Comparison of ENCODE assay signal across 8 cellular contexts in the genomic region with DNA sequence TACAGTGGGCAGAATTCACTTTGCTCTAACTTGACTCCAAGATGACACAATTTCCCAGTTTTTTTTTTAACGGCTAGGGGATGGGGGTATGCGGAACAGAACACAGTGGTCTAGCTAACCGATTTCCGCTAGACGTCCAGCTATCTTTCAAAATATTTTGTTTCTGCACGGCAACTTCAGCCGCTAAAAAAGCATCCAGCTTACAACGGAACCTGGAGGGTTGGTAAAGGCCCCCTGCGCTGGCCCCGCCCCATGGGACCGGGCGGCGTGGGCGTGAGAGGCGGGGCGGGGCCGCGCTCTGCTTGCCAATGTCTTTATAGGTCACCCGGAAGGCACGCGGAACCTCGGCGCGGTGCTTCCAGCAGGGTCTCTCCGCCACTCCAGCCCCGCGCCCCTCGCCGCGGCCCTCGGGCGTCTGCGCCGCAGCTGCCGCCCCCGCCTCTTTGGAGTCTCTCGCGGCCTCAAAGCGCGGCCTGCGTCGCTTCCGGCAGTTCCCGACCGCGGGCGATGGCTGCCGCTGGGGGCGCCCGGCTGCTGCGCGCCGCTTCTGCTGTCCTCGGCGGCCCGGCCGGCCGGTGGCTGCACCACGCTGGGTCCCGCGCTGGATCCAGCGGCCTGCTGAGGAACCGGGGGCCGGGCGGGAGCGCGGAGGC. TPM values are rescaled to one million over a fixed set of nuclear protein-coding genes. Genes with fewer than 3 reads are reported as not detected.
DNase-seq lines count a peak whose midpoint lies in the region; ATAC-seq, FAIRE-seq and TF ChIP-seq lines count a peak whose summit lies in the region.

A gene with protein sequence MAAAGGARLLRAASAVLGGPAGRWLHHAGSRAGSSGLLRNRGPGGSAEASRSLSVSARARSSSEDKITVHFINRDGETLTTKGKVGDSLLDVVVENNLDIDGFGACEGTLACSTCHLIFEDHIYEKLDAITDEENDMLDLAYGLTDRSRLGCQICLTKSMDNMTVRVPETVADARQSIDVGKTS (plus strand): TSS at position 335 of the 653 bp plus-strand sequence. CDS start 173 bp downstream, at position 508.

- DNase-seq in DMS79 treated with DMSO at 0.1 percent for 48 hours (lab: John Stamatoyannopoulos, UW) (peak; percentile 78), RCC 7860 (ENCODE audit: low spot score) (peak; percentile 52), fibroblast of lung (ENCODE audit: low read depth in 2 of 2) (peak; percentile 76 to 83)
- peak; percentile 82 for DNase-seq in activated T-helper 1 cell treated with anti-CD3 and anti-CD28 coated beads, Interleukin-12 subunit alpha, Interleukin-12 subunit beta, Interleukin-2, Interleukin-4 antibody, amounts not matched to agents 30 ng/mL and 10 ng/mL and 1 ng/mL, durations not matched to agents 14 hours and 24 hours and 36 hours (ENCODE audit: low spot score)
- peak; percentile 71 to 90 (median 79) for DNase-seq in naive thymus-derived CD8-positive, alpha-beta T cell
- peak; percentile 65 to 83 (median 74) for DNase-seq in stimulated activated naive CD4-positive, alpha-beta T cell (lab: John Stamatoyannopoulos, UW)

- no peaks in the 10 kb centered on the region for H3K27me3 ChIP-seq in fibroblast of lung (ENCODE audit: control insufficient read depth, insufficient read depth, low read length)

- peak within 1 kb of the TSS; percentile 90 for H3K27ac ChIP-seq in fibroblast of lung (ENCODE audit: insufficient read depth, low read length)

- intact Hi-C loops in activated T-helper 1 cell treated with anti-CD3 and anti-CD28 coated beads, Interleukin-12 subunit alpha, Interleukin-12 subunit beta, Interleukin-2, Interleukin-4 antibody, amounts not matched to agents 30 ng/mL and 10 ng/mL and 1 ng/mL, durations not matched to agents 14 hours and 24 hours and 36 hours (cut with micrococcal nuclease) = loop anchor here (1.0 to 10.0 kb wide), 9 partner anchors 24 to 948 kb away; a partner anchor contains a TSS

- no peaks in the 10 kb centered on the region for H4K20me1 ChIP-seq in fibroblast of lung (ENCODE audit: control insufficient read depth, extremely low read depth, insufficient read depth, low read length)

- peaks cover 5% of the 10 kb centered on the region for H3K4me1 ChIP-seq in fibroblast of lung (ENCODE audit: control insufficient read depth, extremely low read depth, insufficient read depth, low read length)

- H3K27ac Mint-ChIP-seq in IgD-negative memory B cell = peak within 1 kb of the TSS; percentile 80 to 91 (median 83)
- peak within 1 kb of the TSS; percentile 98 for H3K27ac Mint-ChIP-seq in activated T-helper 1 cell treated with anti-CD3 and anti-CD28 coated beads, Interleukin-12 subunit alpha, Interleukin-12 subunit beta, Interleukin-2, Interleukin-4 antibody, amounts not matched to agents 30 ng/mL and 10 ng/mL and 1 ng/mL, durations not matched to agents 14 hours and 24 hours and 36 hours
- H3K27ac Mint-ChIP-seq in naive thymus-derived CD8-positive, alpha-beta T cell = peak within 1 kb of the TSS; percentile 95 to 99 (median 98)

- no peaks in the 10 kb centered on the region for H3K9me3 Mint-ChIP-seq in IgD-negative memory B cell
- H3K9me3 Mint-ChIP-seq in activated T-helper 1 cell treated with anti-CD3 and anti-CD28 coated beads, Interleukin-12 subunit alpha, Interleukin-12 subunit beta, Interleukin-2, Interleukin-4 antibody, amounts not matched to agents 30 ng/mL and 10 ng/mL and 1 ng/mL, durations not matched to agents 14 hours and 24 hours and 36 hours = no peaks in the 10 kb centered on the region
- no peaks in the 10 kb centered on the region for H3K9me3 Mint-ChIP-seq in naive thymus-derived CD8-positive, alpha-beta T cell

- no peaks in the 10 kb centered on the region for H3K27me3 Mint-ChIP-seq in IgD-negative memory B cell
- no peaks in the 10 kb centered on the region for H3K27me3 Mint-ChIP-seq in activated T-helper 1 cell treated with anti-CD3 and anti-CD28 coated beads, Interleukin-12 subunit alpha, Interleukin-12 subunit beta, Interleukin-2, Interleukin-4 antibody, amounts not matched to agents 30 ng/mL and 10 ng/mL and 1 ng/mL, durations not matched to agents 14 hours and 24 hours and 36 hours (ENCODE audit: insufficient read depth)
- no peaks in the 10 kb centered on the region for H3K27me3 Mint-ChIP-seq in naive thymus-derived CD8-positive, alpha-beta T cell

- no peak for FAIRE-seq in RCC 7860 (lab: Jason Lieb, UNC)

- no peaks in the 10 kb centered on the region for H3K36me3 Mint-ChIP-seq in IgD-negative memory B cell
- H3K36me3 Mint-ChIP-seq in activated T-helper 1 cell treated with anti-CD3 and anti-CD28 coated beads, Interleukin-12 subunit alpha, Interleukin-12 subunit beta, Interleukin-2, Interleukin-4 antibody, amounts not matched to agents 30 ng/mL and 10 ng/mL and 1 ng/mL, durations not matched to agents 14 hours and 24 hours and 36 hours (ENCODE audit: low read depth) = peaks cover 8% of the 10 kb centered on the region
- no peaks in the 10 kb centered on the region for H3K36me3 Mint-ChIP-seq in naive thymus-derived CD8-positive, alpha-beta T cell

- peaks cover 31% of the 10 kb centered on the region for H3K79me2 ChIP-seq in fibroblast of lung (ENCODE audit: control insufficient read depth, insufficient read depth, low read length)

- no peaks in the 10 kb centered on the region for H3K9me3 ChIP-seq in fibroblast of lung (ENCODE audit: control insufficient read depth, insufficient read depth, low read depth, low read length)

- ATAC-seq in GM21528 (IDR thresholded peaks at IDR 0.05; ENCODE audit: low FRiP score, unreplicated experiment) = peak; percentile 92
- ATAC-seq in naive thymus-derived CD8-positive, alpha-beta T cell = peak; percentile 80 to 81

- H3K4me1 Mint-ChIP-seq in IgD-negative memory B cell = peaks cover 23 to 36% (median 23%) of the 10 kb centered on the region in 3 donors
- peaks cover 51% of the 10 kb centered on the region for H3K4me1 Mint-ChIP-seq in activated T-helper 1 cell treated with anti-CD3 and anti-CD28 coated beads, Interleukin-12 subunit alpha, Interleukin-12 subunit beta, Interleukin-2, Interleukin-4 antibody, amounts not matched to agents 30 ng/mL and 10 ng/mL and 1 ng/mL, durations not matched to agents 14 hours and 24 hours and 36 hours (ENCODE audit: low read depth)
- H3K4me1 Mint-ChIP-seq in naive thymus-derived CD8-positive, alpha-beta T cell = peaks cover 19 to 51% (median 48%) of the 10 kb centered on the region in 4 donors

- peak in 1 of 2 donors; percentile 36 for TF ChIP-seq CTCF in fibroblast of lung (conservative IDR thresholded peaks at IDR 0.05 in 1 of 2, IDR thresholded peaks at IDR 0.05 in 1 of 2; ENCODE audit: low read depth in 1 of 2, low read length in 2 of 2)

- H2AFZ ChIP-seq in fibroblast of lung (ENCODE audit: low read length) = peak within 1 kb of the TSS; percentile 79

- POLR2A ChIA-PET in naive thymus-derived CD8-positive, alpha-beta T cell (lab: Charles Lee) = interaction anchor here (0.6 to 0.9 kb wide), 4 partner anchors 10 to 1657 kb away, joined by 3 to 6 read pairs (median 4); a partner anchor contains a TSS

- peak within 1 kb of the TSS; percentile 93 to 97 (median 96) for H3K4me3 Mint-ChIP-seq in IgD-negative memory B cell
- H3K4me3 Mint-ChIP-seq in activated T-helper 1 cell treated with anti-CD3 and anti-CD28 coated beads, Interleukin-12 subunit alpha, Interleukin-12 subunit beta, Interleukin-2, Interleukin-4 antibody, amounts not matched to agents 30 ng/mL and 10 ng/mL and 1 ng/mL, durations not matched to agents 14 hours and 24 hours and 36 hours = peak within 1 kb of the TSS; percentile 99
- H3K4me3 Mint-ChIP-seq in naive thymus-derived CD8-positive, alpha-beta T cell = peak within 1 kb of the TSS; percentile 96 to 99 (median 98)

- no peaks in the 10 kb centered on the region for H3K36me3 ChIP-seq in fibroblast of lung (ENCODE audit: control insufficient read depth, insufficient read depth, low read length)

- H3K4me2 ChIP-seq in fibroblast of lung (ENCODE audit: extremely low read depth, insufficient read depth, low read length) = peak within 1 kb of the TSS; percentile 82

- peak within 1 kb of the TSS; percentile 56 to 99 (median 92) for H3K4me3 ChIP-seq in fibroblast of lung (replicated peaks in 1 of 4; ENCODE audit: control extremely low read depth in 1 of 4, insufficient read depth in 1 of 4, low read depth in 3 of 4, low read length in 4 of 4)

- peak within 1 kb of the TSS; percentile 86 for H3K9ac ChIP-seq in fibroblast of lung (ENCODE audit: insufficient read depth, low read length)

RNA-seq across cellular contexts. Expression of the gene that starts here (rescaled TPM):
- polyA plus RNA-seq in IgD-negative memory B cell (18.6 TPM), fibroblast of lung (8.3 and 9.9 TPM in 2 replicates)
- total RNA-seq in activated T-helper 1 cell treated with anti-CD3 and anti-CD28 coated beads, Interleukin-12 subunit alpha, Interleukin-12 subunit beta, Interleukin-2, Interleukin-4 antibody, amounts not matched to agents 30 ng/mL and 10 ng/mL and 1 ng/mL, durations not matched to agents 14 hours and 24 hours and 36 hours = 14.2 and 15.9 TPM in 2 replicates
- total RNA-seq in fibroblast of lung = 9.2 and 11.4 TPM in 2 replicates
- 9.1 and 12.6 TPM in 2 replicates for polyA plus RNA-seq in fibroblast of lung (2012)
- 0.30 and 0.35 TPM in 2 replicates for polyA minus RNA-seq in fibroblast of lung (ENCODE audit: low replicate concordance)
- 10 to 100 TPM; 11.0 to 12.4 TPM for total RNA-seq in naive thymus-derived CD8-positive, alpha-beta T cell
- polyA plus RNA-seq in naive thymus-derived CD8-positive, alpha-beta T cell = 10 to 100 TPM; 15.8 to 18.2 (median 17.1) TPM

Comparison
In these comparisons a context has a peak if more than half of its experiments do, and no peak if none do; other contexts are left out.
1. Peak in every context shown above with its lines: DNase-seq, ATAC-seq, H3K4me3 ChIP-seq and H3K27ac ChIP-seq.